10 cellular contexts compared by ENCODE assay signal in genomic region chrX:68018248-68019203, GRCh38.
DNase-seq lines count a peak whose midpoint lies in the region; ATAC-seq, FAIRE-seq and TF ChIP-seq lines count a peak whose summit lies in the region.
"Had no signal": no experiment of that assay in that cellular context is flagged by ENCODE, and none has a peak within 500 bp of the region (broad histone marks: within the 10 kb centered on the region; RNA-seq: fewer than 3 reads in every experiment).

No MANE protein-coding gene starts in this region.

- POLR2A ChIA-PET in SK-N-SH (lab: Yijun Ruan, JAX) = no interaction called here

- H3K27me3 ChIP-seq in HAP-1 (ENCODE audit: low read depth) = no peaks in the 10 kb centered on the region; the same call in 1 of the 2 replicates
- no peaks in the 10 kb centered on the region for H3K27me3 ChIP-seq in SK-N-SH (ENCODE audit: insufficient read depth)
- H3K27me3 ChIP-seq in small intestine (ENCODE audit: control insufficient read depth in 2 of 2, insufficient read depth in 2 of 2, low read length in 2 of 2) = no peaks in the 10 kb centered on the region
- H3K27me3 ChIP-seq: upper lobe of left lung had no signal

- ATAC-seq in HG02642 (IDR thresholded peaks at IDR 0.05; ENCODE audit: poor library complexity, unreplicated experiment) = no peak

- WGBS in SK-N-SH (ENCODE audit: low lambda C conversion rate) = 21% methylated on average over 7 of the region's 9 CpGs
- WGBS in small intestine, 3 donors = 63 to 72% (median 71%) methylated on average over 9 of the region's 9 CpGs

- intact Hi-C loops in CD14-positive monocyte (cut with micrococcal nuclease) = no loop called here

- H3K79me2 ChIP-seq in SK-N-SH (ENCODE audit: insufficient read depth) = no peaks in the 10 kb centered on the region

- no peak for FAIRE-seq in small intestine (lab: Jason Lieb, UNC)

- no peak for DNase-seq in CD14-positive monocyte (ENCODE audit: low spot score)
- peak; percentile 51 to 79 for DNase-seq in HAP-1 (ENCODE audit: low spot score in 2 of 2)
- peak; percentile 12 for DNase-seq in SK-N-SH
- peak; percentile 11 for DNase-seq in hepatic stellate cell (ENCODE audit: low spot score)
- no peak for DNase-seq in small intestine
- no peak for DNase-seq in C1 segment of cervical spinal cord (lab: John Stamatoyannopoulos, UW)
- no peak for DNase-seq in NCI-H748 treated with DMSO at 0.1 percent for 48 hours (lab: John Stamatoyannopoulos, UW)
- DNase-seq: activated CD8-positive, alpha-beta memory T cell treated with anti-CD3 and anti-CD28 coated beads, Interleukin-2, amount 50 U/mL, for 48 hours had no signal

- H3K27ac ChIP-seq in SK-N-SH (ENCODE audit: low read depth in 2 of 2, low read length in 1 of 2) (no peak overlapping the region), small intestine (ENCODE audit: low read depth in 1 of 2, low read length in 1 of 2) (no peak overlapping the region)
- H3K27ac ChIP-seq: upper lobe of left lung had no signal

- H3K9me3 Mint-ChIP-seq in CD14-positive monocyte = peaks cover 0 to 6% (median 2%) of the 10 kb centered on the region in 7 donors

- TF ChIP-seq RAD21 in SK-N-SH (IDR thresholded peaks at IDR 0.05; ENCODE audit: low read length) = peak; percentile 33

- H3K9ac ChIP-seq in SK-N-SH = no peak overlapping the region

- no peaks in the 10 kb centered on the region for H3K4me1 Mint-ChIP-seq in CD14-positive monocyte

- H3F3A ChIP-seq in SK-N-SH (replicated peaks; ENCODE audit: insufficient read depth) = no peaks in the 10 kb centered on the region

- no peak overlapping the region for H3K4me2 ChIP-seq in SK-N-SH

- H3K4me1 ChIP-seq in HAP-1 (no peaks in the 10 kb centered on the region), SK-N-SH (ENCODE audit: control insufficient read depth in 1 of 2, insufficient read depth in 2 of 2, low read depth in 1 of 2, low read length in 1 of 2) (no peaks in the 10 kb centered on the region), small intestine (ENCODE audit: control insufficient read depth in 2 of 2, insufficient read depth in 1 of 2, low read depth in 1 of 2, low read length in 1 of 2) (no peaks in the 10 kb centered on the region)
- H3K4me1 ChIP-seq: upper lobe of left lung had no signal

- H3K36me3 Mint-ChIP-seq in CD14-positive monocyte = no peaks in the 10 kb centered on the region

- no peak overlapping the region for H3K4me3 Mint-ChIP-seq in CD14-positive monocyte

- TF ChIP-seq CTCF in CD14-positive monocyte (IDR thresholded peaks at IDR 0.05) = peak; percentile 17
- peak; percentile 57 for TF ChIP-seq CTCF in SK-N-SH (IDR thresholded peaks at IDR 0.05)

- H3K4me3 ChIP-seq in HAP-1 = no peak overlapping the region
- H3K4me3 ChIP-seq in SK-N-SH (ENCODE audit: low read depth in 2 of 2, low read length in 1 of 2) = no peak overlapping the region
- no peak overlapping the region for H3K4me3 ChIP-seq in small intestine (ENCODE audit: low read depth in 1 of 2, low read length in 2 of 2)
- H3K4me3 ChIP-seq: upper lobe of left lung had no signal

- H3K27ac Mint-ChIP-seq in CD14-positive monocyte = peak overlapping the region in 1 of 7 donors; percentile 54

- CTCF ChIA-PET in SK-N-SH (lab: Yijun Ruan, JAX) = interaction anchor here (0.8 to 1.4 kb wide), 7 partner anchors 8 to 129 kb away, joined by 3 to 7 read pairs (median 5); no protein-coding TSS in a partner anchor

- TF ChIP-seq EP300 in SK-N-SH (IDR thresholded peaks at IDR 0.05; ENCODE audit: borderline replicate concordance in 1 of 2, low read depth in 1 of 2, low read length in 1 of 2) = no peak

- peaks cover 0 to 2% (median 0%) of the 10 kb centered on the region in 3 donors for H3K27me3 Mint-ChIP-seq in CD14-positive monocyte (ENCODE audit: low read depth in 3 of 3)

- no peak overlapping the region for H2AFZ ChIP-seq in SK-N-SH (ENCODE audit: low read depth)

- no peaks in the 10 kb centered on the region for H3K9me2 ChIP-seq in SK-N-SH

- in situ Hi-C loops in HAP-1 (cut with MboI; ENCODE audit: low sequenced_read_pairs) = no loop called here

- H3K36me3 ChIP-seq in HAP-1 (replicated peaks) (no peaks in the 10 kb centered on the region), SK-N-SH (replicated peaks in 1 of 2; ENCODE audit: control insufficient read depth in 1 of 2, insufficient read depth in 2 of 2, low read length in 1 of 2) (no peaks in the 10 kb centered on the region), small intestine (ENCODE audit: control insufficient read depth in 2 of 2, insufficient read depth in 2 of 2, low read length in 2 of 2) (no peaks in the 10 kb centered on the region)
- H3K36me3 ChIP-seq: upper lobe of left lung had no signal

- H4K20me1 ChIP-seq in SK-N-SH (ENCODE audit: insufficient read depth) = no peaks in the 10 kb centered on the region

- H3K9me3 ChIP-seq in HAP-1 (no peaks in the 10 kb centered on the region), SK-N-SH (no peaks in the 10 kb centered on the region), small intestine (ENCODE audit: control insufficient read depth, low read depth) (no peaks in the 10 kb centered on the region)
- H3K9me3 ChIP-seq: upper lobe of left lung had no signal

TF ChIP-seq in SK-N-SH, 30 proteins besides CTCF, POLR2A, EP300 and RAD21:
- peak; percentile 27; the same call in 1 of the 2 replicates for TF ChIP-seq SMC3 (IDR thresholded peaks at IDR 0.05; ENCODE audit: low read depth, low read length)
- no peak for TF ChIP-seq FOXM1 (IDR thresholded peaks at IDR 0.05; ENCODE audit: low read depth)

Comparison
In these comparisons a context has a peak if more than half of its experiments do, and no peak if none do; other contexts are left out.
1. DNase-seq: peak in HAP-1 (2 of 2), SK-N-SH (single experiment) and hepatic stellate cell (single experiment); none in CD14-positive monocyte (single experiment), small intestine (single experiment), C1 segment of cervical spinal cord (0 of 14) and NCI-H748 treated with DMSO at 0.1 percent for 48 hours (single experiment).